In the genomic region with DNA sequence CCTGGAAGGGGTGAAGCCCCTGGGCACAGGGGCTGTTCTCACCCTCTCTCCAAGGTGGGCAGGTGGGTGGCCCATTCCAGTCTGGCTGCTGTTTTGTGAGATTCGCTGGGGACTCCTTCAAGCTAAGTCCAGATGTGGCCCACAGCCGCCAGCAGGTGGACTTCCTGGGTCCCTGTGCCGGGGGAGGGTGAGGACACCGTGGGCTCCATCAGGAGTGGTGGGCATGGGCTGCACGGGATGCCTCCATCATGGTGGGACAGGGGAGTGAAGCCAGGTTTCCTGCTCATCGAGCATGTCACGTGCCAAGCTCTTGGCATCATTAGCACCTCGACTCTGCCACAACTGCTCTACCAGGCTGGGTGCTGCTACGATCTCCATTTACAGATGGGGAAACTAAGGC, we compare ENCODE assay signal across 10 cellular contexts. TPM values are rescaled to one million over a fixed set of nuclear protein-coding genes. Genes with fewer than 3 reads are reported as not detected.
DNase-seq lines count a peak whose midpoint lies in the region; ATAC-seq and TF ChIP-seq lines count a peak whose summit lies in the region.
"Had no signal": no experiment of that assay in that cellular context is flagged by ENCODE, and none has a peak within 500 bp of the region (broad histone marks: within the 10 kb centered on the region; RNA-seq: fewer than 3 reads in every experiment).

No MANE protein-coding gene starts in this region.

- no peaks in the 10 kb centered on the region for H3K36me3 ChIP-seq in Caco-2 (ENCODE audit: control insufficient read depth, insufficient read depth, low read length)

- no peaks in the 10 kb centered on the region for H3K27me3 ChIP-seq in Caco-2 (replicated peaks; ENCODE audit: control insufficient read depth, insufficient read depth, low read length)

- no peaks in the 10 kb centered on the region for H3K4me1 Mint-ChIP-seq in Caco-2 (ENCODE audit: low read depth, unreplicated experiment)
- peaks cover 18% of the 10 kb centered on the region for H3K4me1 Mint-ChIP-seq in WTC11

- DNase-seq in Caco-2 (no peak), WTC11 (ENCODE audit: low spot score) (no peak), fibroblast of pulmonary artery (ENCODE audit: low read depth) (no peak), retinal pigment epithelial cell (ENCODE audit: low read depth) (no peak), NCI-H2029 (lab: John Stamatoyannopoulos, UW) (no peak), C1 segment of cervical spinal cord (lab: John Stamatoyannopoulos, UW) (no peak)
- DNase-seq: activated CD8-positive, alpha-beta memory T cell treated with anti-CD3 and anti-CD28 coated beads, Interleukin-2, amount 10 ng/mL, durations not matched to agents 7 days and 5 days had no signal

- peak overlapping the region; percentile 75 for H3K4me3 Mint-ChIP-seq in Caco-2 (ENCODE audit: unreplicated experiment)
- peak overlapping the region; percentile 76 for H3K4me3 Mint-ChIP-seq in WTC11

- no peaks in the 10 kb centered on the region for H3K9me3 ChIP-seq in Caco-2
- H3K9me3 ChIP-seq: mucosa of descending colon had no signal

- intact Hi-C loops in Caco-2 (cut with micrococcal nuclease; ENCODE audit: unreplicated experiment): no loop called here

- POLR2A ChIA-PET in Caco-2 (lab: Charles Lee): interaction anchor here (0.8 kb wide), 1 partner anchor 62 kb away, joined by 3 read pairs; no protein-coding TSS in a partner anchor
- POLR2A ChIA-PET in WTC11 (lab: Charles Lee): interaction anchor here (1.2 kb wide), 1 partner anchor 46 kb away, joined by 3 read pairs; no protein-coding TSS in a partner anchor

- BruUV-seq in Caco-2 (replicated peaks; lab: Mats Ljungman, UMichigan): TSS peak; percentile 22

- CTCF ChIA-PET in Caco-2 (lab: Charles Lee) (interaction anchor here (0.6 to 1.4 kb wide), 2 partner anchors 15 to 62 kb away, joined by 5 to 6 read pairs; no protein-coding TSS in a partner anchor), WTC11 (lab: Charles Lee) (interaction anchor here (0.6 to 2.8 kb wide), 7 partner anchors 9 to 154 kb away, joined by 3 to 14 read pairs (median 3); no protein-coding TSS in a partner anchor)

- ATAC-seq in WTC11 (no peak), GM19351 (IDR thresholded peaks at IDR 0.05; ENCODE audit: unreplicated experiment) (no peak), HG02642 (IDR thresholded peaks at IDR 0.05; ENCODE audit: poor library complexity, unreplicated experiment) (no peak)
- ATAC-seq: activated CD8-positive, alpha-beta memory T cell treated with anti-CD3 and anti-CD28 coated beads, Interleukin-2, amount 10 ng/mL, durations not matched to agents 7 days and 5 days; mucosa of descending colon had no signal

- no peak overlapping the region for H3K27ac Mint-ChIP-seq in Caco-2 (ENCODE audit: unreplicated experiment)
- H3K27ac Mint-ChIP-seq in WTC11: no peak overlapping the region
- H3K27ac Mint-ChIP-seq: activated CD8-positive, alpha-beta memory T cell treated with anti-CD3 and anti-CD28 coated beads, Interleukin-2, amount 10 ng/mL, durations not matched to agents 7 days and 5 days had no signal

- H3K9me3 Mint-ChIP-seq in Caco-2 (ENCODE audit: unreplicated experiment) (no peaks in the 10 kb centered on the region), WTC11 (no peaks in the 10 kb centered on the region)

- H3K36me3 Mint-ChIP-seq in Caco-2 (ENCODE audit: insufficient read depth, unreplicated experiment) (no peaks in the 10 kb centered on the region), WTC11 (no peaks in the 10 kb centered on the region)
- H3K36me3 Mint-ChIP-seq: activated CD8-positive, alpha-beta memory T cell treated with anti-CD3 and anti-CD28 coated beads, Interleukin-2, amount 10 ng/mL, durations not matched to agents 7 days and 5 days had no signal

- no peak overlapping the region for H3K4me3 ChIP-seq in Caco-2 (ENCODE audit: low read depth, low read length)
- H3K4me3 ChIP-seq in fibroblast of pulmonary artery (replicated peaks; ENCODE audit: low read depth, low read length): peak overlapping the region; percentile 64
- H3K4me3 ChIP-seq in retinal pigment epithelial cell (ENCODE audit: low read length): peak overlapping the region; percentile 88
- H3K4me3 ChIP-seq: mucosa of descending colon had no signal

- no peaks in the 10 kb centered on the region for H3K4me1 ChIP-seq in Caco-2

- TF ChIP-seq CTCF in Caco-2 (IDR thresholded peaks at IDR 0.05; ENCODE audit: insufficient read depth in 1 of 2, low read depth in 1 of 2, low read length in 1 of 2, severe bottlenecking in 1 of 2, unreplicated experiment in 1 of 2) (no peak), WTC11 (IDR thresholded peaks at IDR 0.05) (no peak), fibroblast of pulmonary artery (IDR thresholded peaks at IDR 0.05; ENCODE audit: low read length, missing control alignments) (no peak), retinal pigment epithelial cell (conservative IDR thresholded peaks at IDR 0.05; ENCODE audit: low read depth, low read length) (no peak)

- H3K27me3 Mint-ChIP-seq in Caco-2 (ENCODE audit: insufficient read depth, unreplicated experiment): peaks cover 1% of the 10 kb centered on the region
- peaks cover 9% of the 10 kb centered on the region for H3K27me3 Mint-ChIP-seq in WTC11 (ENCODE audit: low read depth)

TF ChIP-seq in WTC11, 78 proteins besides CTCF, POLR2A, EP300 and RAD21:
- TF ChIP-seq ZNF423 (CRISPR knock-in tag; IDR thresholded peaks at IDR 0.05) (no peak), ZNF671 (CRISPR knock-in tag; IDR thresholded peaks at IDR 0.05) (no peak), ZNF121 (CRISPR knock-in tag; IDR thresholded peaks at IDR 0.05) (no peak), MYBL2 (CRISPR knock-in tag; IDR thresholded peaks at IDR 0.05) (no peak), GRHL2 (CRISPR knock-in tag; IDR thresholded peaks at IDR 0.05; ENCODE audit: insufficient replicate concordance, severe bottlenecking) (no peak)
- TF ChIP-seq, protein P1, sequence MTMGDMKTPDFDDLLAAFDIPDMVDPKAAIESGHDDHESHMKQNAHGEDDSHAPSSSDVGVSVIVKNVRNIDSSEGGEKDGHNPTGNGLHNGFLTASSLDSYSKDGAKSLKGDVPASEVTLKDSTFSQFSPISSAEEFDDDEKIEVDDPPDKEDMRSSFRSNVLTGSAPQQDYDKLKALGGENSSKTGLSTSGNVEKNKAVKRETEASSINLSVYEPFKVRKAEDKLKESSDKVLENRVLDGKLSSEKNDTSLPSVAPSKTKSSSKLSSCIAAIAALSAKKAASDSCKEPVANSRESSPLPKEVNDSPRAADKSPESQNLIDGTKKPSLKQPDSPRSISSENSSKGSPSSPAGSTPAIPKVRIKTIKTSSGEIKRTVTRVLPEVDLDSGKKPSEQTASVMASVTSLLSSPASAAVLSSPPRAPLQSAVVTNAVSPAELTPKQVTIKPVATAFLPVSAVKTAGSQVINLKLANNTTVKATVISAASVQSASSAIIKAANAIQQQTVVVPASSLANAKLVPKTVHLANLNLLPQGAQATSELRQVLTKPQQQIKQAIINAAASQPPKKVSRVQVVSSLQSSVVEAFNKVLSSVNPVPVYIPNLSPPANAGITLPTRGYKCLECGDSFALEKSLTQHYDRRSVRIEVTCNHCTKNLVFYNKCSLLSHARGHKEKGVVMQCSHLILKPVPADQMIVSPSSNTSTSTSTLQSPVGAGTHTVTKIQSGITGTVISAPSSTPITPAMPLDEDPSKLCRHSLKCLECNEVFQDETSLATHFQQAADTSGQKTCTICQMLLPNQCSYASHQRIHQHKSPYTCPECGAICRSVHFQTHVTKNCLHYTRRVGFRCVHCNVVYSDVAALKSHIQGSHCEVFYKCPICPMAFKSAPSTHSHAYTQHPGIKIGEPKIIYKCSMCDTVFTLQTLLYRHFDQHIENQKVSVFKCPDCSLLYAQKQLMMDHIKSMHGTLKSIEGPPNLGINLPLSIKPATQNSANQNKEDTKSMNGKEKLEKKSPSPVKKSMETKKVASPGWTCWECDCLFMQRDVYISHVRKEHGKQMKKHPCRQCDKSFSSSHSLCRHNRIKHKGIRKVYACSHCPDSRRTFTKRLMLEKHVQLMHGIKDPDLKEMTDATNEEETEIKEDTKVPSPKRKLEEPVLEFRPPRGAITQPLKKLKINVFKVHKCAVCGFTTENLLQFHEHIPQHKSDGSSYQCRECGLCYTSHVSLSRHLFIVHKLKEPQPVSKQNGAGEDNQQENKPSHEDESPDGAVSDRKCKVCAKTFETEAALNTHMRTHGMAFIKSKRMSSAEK (CRISPR knock-in tag; IDR thresholded peaks at IDR 0.05; ENCODE audit: borderline replicate concordance): no peak
- TF ChIP-seq, protein P2, sequence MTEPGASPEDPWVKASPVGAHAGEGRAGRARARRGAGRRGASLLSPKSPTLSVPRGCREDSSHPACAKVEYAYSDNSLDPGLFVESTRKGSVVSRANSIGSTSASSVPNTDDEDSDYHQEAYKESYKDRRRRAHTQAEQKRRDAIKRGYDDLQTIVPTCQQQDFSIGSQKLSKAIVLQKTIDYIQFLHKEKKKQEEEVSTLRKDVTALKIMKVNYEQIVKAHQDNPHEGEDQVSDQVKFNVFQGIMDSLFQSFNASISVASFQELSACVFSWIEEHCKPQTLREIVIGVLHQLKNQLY (CRISPR knock-in tag; IDR thresholded peaks at IDR 0.05): no peak

RNA-seq across cellular contexts. Expression of a gene that starts 1.8 kb away (rescaled TPM):
- total RNA-seq in Caco-2 (2022): 18.2 and 19.1 TPM in 2 replicates
- total RNA-seq in WTC11 (2021): 31.8 to 32.6 TPM (median 32.4 TPM) in 3 replicates
